13 cellular contexts compared by ENCODE assay signal in the genomic region with DNA sequence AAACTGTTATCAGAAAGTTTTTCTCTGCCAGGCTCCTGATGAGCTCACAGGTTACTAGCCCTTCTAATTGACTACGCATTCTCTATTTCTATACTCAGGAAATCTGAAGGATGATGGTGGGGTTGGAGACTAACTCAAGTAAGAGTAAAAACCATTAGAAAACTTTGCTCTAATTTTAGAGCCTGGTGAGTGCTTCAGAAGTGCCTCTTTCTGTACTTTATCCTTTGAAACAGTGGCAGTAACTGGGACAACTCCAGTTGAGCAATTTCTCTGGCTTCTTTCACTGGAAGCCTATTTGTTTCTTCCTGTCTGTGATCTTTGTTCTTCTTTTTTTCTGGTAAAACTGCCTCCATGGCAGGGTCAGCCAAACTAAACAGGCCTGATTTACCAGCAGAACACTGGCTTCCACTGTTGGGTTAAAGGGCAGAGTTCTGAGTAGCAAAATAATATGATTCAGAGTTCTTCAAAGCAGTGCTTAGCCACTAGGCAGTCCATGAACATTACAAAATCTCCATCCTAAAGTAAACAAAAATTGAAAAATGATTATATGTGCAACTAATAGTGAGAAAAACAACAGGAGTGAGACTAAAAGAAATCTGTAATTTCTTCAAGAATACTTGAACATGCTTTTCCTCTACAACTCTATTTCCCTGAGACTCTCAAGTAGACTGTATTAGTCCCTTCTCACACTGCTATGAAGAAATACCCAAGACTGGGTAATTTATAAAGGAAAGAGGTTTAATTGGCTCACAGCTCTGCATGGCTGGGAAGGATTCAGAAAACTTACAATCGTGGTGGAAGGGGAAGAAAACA.
DNase-seq lines count a peak whose midpoint lies in the region; ATAC-seq lines count a peak whose summit lies in the region.
"Had no signal": no experiment of that assay in that cellular context is flagged by ENCODE, and none has a peak within 500 bp of the region (broad histone marks: within the 10 kb centered on the region; RNA-seq: fewer than 3 reads in every experiment).

No MANE protein-coding gene starts in this region.

- no peaks in the 10 kb centered on the region for H3K36me3 ChIP-seq in GM23248 (ENCODE audit: low read depth)
- no peaks in the 10 kb centered on the region for H3K36me3 ChIP-seq in skeletal muscle tissue (ENCODE audit: control insufficient read depth in 3 of 3, insufficient read depth in 3 of 3, low read length in 3 of 3)

- in situ Hi-C loops in GM23248 (cut with MboI) = no loop called here

- H3K9me3 ChIP-seq in GM23248 (ENCODE audit: low read depth) (no peaks in the 10 kb centered on the region), skeletal muscle tissue (ENCODE audit: control insufficient read depth in 3 of 3, low read length in 3 of 3) (no peaks in the 10 kb centered on the region)

- H3K4me3 ChIP-seq in GM23248 = no peak overlapping the region
- no peak overlapping the region for H3K4me3 ChIP-seq in skeletal muscle tissue (ENCODE audit: low read length in 3 of 3)
- H3K4me3 ChIP-seq: GM23338, SK-N-MC had no signal

- H3K27me3 ChIP-seq in GM23248 (replicated peaks; ENCODE audit: insufficient read depth) = no peaks in the 10 kb centered on the region
- no peaks in the 10 kb centered on the region for H3K27me3 ChIP-seq in layer of hippocampus (ENCODE audit: control insufficient read depth, insufficient read depth, low read length)
- H3K27me3 ChIP-seq in skeletal muscle tissue (ENCODE audit: control insufficient read depth in 3 of 3, insufficient read depth in 3 of 3, low read length in 3 of 3) = no peaks in the 10 kb centered on the region

- no peaks in the 10 kb centered on the region for H3F3A ChIP-seq in GM23248 (ENCODE audit: insufficient read depth)

- no peaks in the 10 kb centered on the region for H3K9me2 ChIP-seq in GM23248 (ENCODE audit: insufficient read depth)

- no peak for ATAC-seq in HG02840 (IDR thresholded peaks at IDR 0.05; ENCODE audit: low FRiP score, unreplicated experiment)
- ATAC-seq: activated T-cell treated with anti-CD3 and anti-CD28 coated beads, Interleukin-2, amount 50 U/mL, for 4 hours; GM23338 had no signal

- H3K9ac ChIP-seq in GM23248 (no peak overlapping the region), skeletal muscle tissue (ENCODE audit: low read depth in 1 of 3, low read length in 3 of 3) (no peak overlapping the region)

- H3K4me2 ChIP-seq in GM23248 (ENCODE audit: unreplicated experiment) = no peak overlapping the region
- H3K4me2 ChIP-seq: GM23338 had no signal

- no peaks in the 10 kb centered on the region for H3K4me1 ChIP-seq in GM23248 (ENCODE audit: insufficient read depth)
- H3K4me1 ChIP-seq in skeletal muscle tissue (ENCODE audit: control insufficient read depth in 3 of 3, insufficient read depth in 3 of 3, low read length in 3 of 3) = peaks cover 0 to 7% (median 3%) of the 10 kb centered on the region in 3 donors

- no peaks in the 10 kb centered on the region for H4K20me1 ChIP-seq in GM23248 (ENCODE audit: insufficient read depth)

- DNase-seq in GM23248 (peak; percentile 2), dedifferentiated amniotic fluid mesenchymal stem cell (ENCODE audit: extremely low spot score) (no peak), amniotic stem cell (lab: John Stamatoyannopoulos, UW) (no peak), RKO (ENCODE audit: low spot score) (no peak)
- DNase-seq: activated T-cell treated with anti-CD3 and anti-CD28 coated beads, Interleukin-2, amount 50 U/mL, for 4 hours; NCI-H187 treated with DMSO at 0.1 percent for 48 hours; retina had no signal

- H3K79me2 ChIP-seq in GM23248 (ENCODE audit: insufficient read depth) = no peaks in the 10 kb centered on the region

- 0 to 3% methylated on average over 2 of the region's 2 CpGs for WGBS in GM23248 (ENCODE audit: low coverage in 1 of 2, low lambda C conversion rate in 2 of 2, missing lambda C conversion rate in 2 of 2), 2 experiments

- H3K27ac ChIP-seq in GM23248 (no peak overlapping the region), cingulate gyrus (ENCODE audit: low read depth, low read length) (peak overlapping the region; percentile 50), layer of hippocampus (ENCODE audit: low read depth, low read length) (peak overlapping the region; percentile 60), skeletal muscle tissue (ENCODE audit: low read depth, low read length) (peak overlapping the region; percentile 71)
- H3K27ac ChIP-seq: SK-N-MC had no signal

- H2AFZ ChIP-seq in GM23248 = no peak overlapping the region
